7 cellular contexts compared by ENCODE assay signal in genomic region chr2:28447943-28448737, GRCh38. TPM values are rescaled to one million over a fixed set of nuclear protein-coding genes. Genes with fewer than 3 reads are reported as not detected.
DNase-seq lines count a peak whose midpoint lies in the region; ATAC-seq, FAIRE-seq and TF ChIP-seq lines count a peak whose summit lies in the region.

No MANE protein-coding gene starts in this region.

- H3K4me3 ChIP-seq in esophagus (ENCODE audit: low read depth in 1 of 2, low read length in 2 of 2) = no peak overlapping the region
- no peak overlapping the region for H3K4me3 ChIP-seq in tibial artery

- peaks cover 5 to 24% of the 10 kb centered on the region in 2 donors for H3K4me1 ChIP-seq in esophagus (ENCODE audit: control insufficient read depth in 2 of 2, insufficient read depth in 2 of 2, low read length in 1 of 2)
- peaks cover 0 to 13% (median 0%) of the 10 kb centered on the region in 4 donors for H3K4me1 ChIP-seq in tibial artery

- H3K36me3 ChIP-seq in esophagus (ENCODE audit: control insufficient read depth in 2 of 2, insufficient read depth in 2 of 2, low read length in 1 of 2) (no peaks in the 10 kb centered on the region), tibial artery (no peaks in the 10 kb centered on the region)

- H3K9me3 ChIP-seq in esophagus (ENCODE audit: control insufficient read depth in 2 of 2, insufficient read depth in 1 of 2, low read depth in 1 of 2, low read length in 1 of 2) = no peaks in the 10 kb centered on the region
- no peaks in the 10 kb centered on the region for H3K9me3 ChIP-seq in tibial artery

- DNase-seq in GM04504 (ENCODE audit: low read depth) (peak; percentile 78), RCC 7860 (ENCODE audit: low spot score) (peak; percentile 59), pons (ENCODE audit: low spot score) (peak; percentile 5), tibial artery (no peak), NCI-H524 (lab: John Stamatoyannopoulos, UW) (no peak)

- peak; percentile 77 for FAIRE-seq in RCC 7860 (lab: Jason Lieb, UNC)

- intact Hi-C loops in tibial artery (cut with DNase I; ENCODE audit: low total_unique reads) = no loop called here

- H3K27me3 ChIP-seq in esophagus (ENCODE audit: control insufficient read depth in 1 of 2, insufficient read depth in 2 of 2, low read length in 2 of 2) (no peaks in the 10 kb centered on the region), tibial artery (no peaks in the 10 kb centered on the region)

- WGBS in esophagus, 2 donors = 50 to 74% methylated on average over 8 of the region's 8 CpGs

- H3K27ac ChIP-seq in esophagus (ENCODE audit: low read depth in 2 of 2, low read length in 1 of 2) (peak overlapping the region; percentile 36 to 83), tibial artery (no peak overlapping the region)

- TF ChIP-seq CTCF in tibial artery (IDR thresholded peaks at IDR 0.05) = no peak

- no peak for ATAC-seq in HG03280 (IDR thresholded peaks at IDR 0.05; ENCODE audit: unreplicated experiment)

RNA-seq across cellular contexts. Expression of gene PLB1, which starts 47.7 kb away (rescaled TPM):
- 1 to 10 TPM in 1 of 2 donors, under 1 TPM in 1; 0.94 to 1.3 TPM for polyA plus RNA-seq in esophagus

RNA-seq across cellular contexts. Expression of gene FOSL2, which starts 55.5 kb away (rescaled TPM):
- polyA plus RNA-seq in esophagus = 10 to 100 TPM; 53.2 to 60.0 TPM

Comparison
In these comparisons a context has a peak if more than half of its experiments do, and no peak if none do; other contexts are left out.
1. DNase-seq: peak in GM04504 (single experiment), RCC 7860 (single experiment) and pons (single experiment); none in tibial artery (0 of 2) and NCI-H524 (0 of 2).
2. H3K27ac ChIP-seq: peak in esophagus (2 of 2); none in tibial artery (0 of 2).